ENCODE assay signal across 20 cellular contexts in the genomic region with DNA sequence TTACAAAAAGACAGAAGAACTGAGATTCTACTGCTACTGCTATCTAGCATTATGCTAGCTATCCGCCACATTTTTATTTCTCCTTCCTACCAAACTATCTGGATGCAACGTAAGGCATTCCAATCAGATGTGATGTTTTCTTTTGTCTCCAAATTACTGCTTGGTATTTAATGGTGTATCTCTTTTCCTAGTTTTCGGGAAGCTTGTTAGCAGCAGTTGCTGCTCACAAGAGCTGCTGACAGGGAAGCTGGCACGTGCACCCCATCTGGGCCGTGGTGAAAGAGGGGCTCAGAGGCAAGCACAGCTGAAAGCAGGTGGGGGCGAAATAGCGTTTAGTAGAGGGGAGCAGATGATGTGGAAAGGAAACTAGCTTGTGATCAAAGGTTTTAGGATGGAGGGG. TPM values are rescaled to one million over a fixed set of nuclear protein-coding genes. Genes with fewer than 3 reads are reported as not detected.
DNase-seq lines count a peak whose midpoint lies in the region; ATAC-seq lines count a peak whose summit lies in the region.
"Had no signal": no experiment of that assay in that cellular context is flagged by ENCODE, and none has a peak within 500 bp of the region (broad histone marks: within the 10 kb centered on the region; RNA-seq: fewer than 3 reads in every experiment).

No MANE protein-coding gene starts in this region.

- H2BK15ac ChIP-seq in neuronal stem cell (ENCODE audit: low read length): no peak overlapping the region

- no peak overlapping the region for H3K18ac ChIP-seq in neuronal stem cell (ENCODE audit: low read length)

- H3K4me1 Mint-ChIP-seq in activated naive CD4-positive, alpha-beta T cell treated with anti-CD3 and anti-CD28 coated beads, Interleukin-2, amount 50 U/mL, for 24 hours: peaks cover 100% of the 10 kb centered on the region
- peaks cover 90 to 99% (median 98%) of the 10 kb centered on the region in 3 donors for H3K4me1 Mint-ChIP-seq in CD8-positive, alpha-beta memory T cell
- H3K4me1 Mint-ChIP-seq in central memory CD8-positive, alpha-beta T cell: peaks cover 93% of the 10 kb centered on the region

- no peak overlapping the region for H2AFZ ChIP-seq in neuronal stem cell (ENCODE audit: low read length)

- WGBS in neuronal stem cell (ENCODE audit: extremely low coverage in 2 of 2, insufficient read length in 2 of 2, insufficient replicate concordance in 1 of 2), 2 donors: no CpG with 5 or more reads among the region's 7 CpGs

- H2BK120ac ChIP-seq in neuronal stem cell (ENCODE audit: low read depth, low read length): no peak overlapping the region

- H3K14ac ChIP-seq in neuronal stem cell (ENCODE audit: low read length): no peak overlapping the region

- H3K4me3 Mint-ChIP-seq in activated naive CD4-positive, alpha-beta T cell treated with anti-CD3 and anti-CD28 coated beads, Interleukin-2, amount 50 U/mL, for 24 hours: no peak overlapping the region
- peak overlapping the region in 6 of 7 donors; percentile 32 to 77 (median 42) for H3K4me3 Mint-ChIP-seq in CD8-positive, alpha-beta memory T cell
- H3K4me3 Mint-ChIP-seq in central memory CD8-positive, alpha-beta T cell: peak overlapping the region; percentile 50
- H3K4me3 Mint-ChIP-seq: T-helper 2 cell treated with Interferon-gamma antibody and Interleukin-4, amounts not matched to agents 5 μg/mL and 100 μg/mL, for 36 hours had no signal

- no peak overlapping the region for H3K4me3 ChIP-seq in CD8-positive, alpha-beta memory T cell (ENCODE audit: low read length)
- H3K4me3 ChIP-seq in neuronal stem cell (ENCODE audit: low read length in 2 of 2): no peak overlapping the region
- H3K4me3 ChIP-seq: cardiac muscle cell, MG63, SJCRH30, testis had no signal

- DNase-seq in activated naive CD4-positive, alpha-beta T cell treated with anti-CD3 and anti-CD28 coated beads, Interleukin-2, amount 50 U/mL, for 72 hours (ENCODE audit: low spot score in 2 of 2): no peak
- DNase-seq in CD8-positive, alpha-beta memory T cell: no peak
- no peak for DNase-seq in central memory CD8-positive, alpha-beta T cell (ENCODE audit: low spot score in 2 of 2)
- DNase-seq in neuronal stem cell (ENCODE audit: low spot score): no peak
- no peak for DNase-seq in kidney glomerular epithelial cell (lab: John Stamatoyannopoulos, UW)
- DNase-seq: activated CD8-positive, alpha-beta memory T cell treated with anti-CD3 and anti-CD28 coated beads for 24 hours; DMS153; IMR-90; MG63; midbrain; NCI-H146; NCI-H226; SJCRH30; testis had no signal

- H3K36me3 Mint-ChIP-seq in activated naive CD4-positive, alpha-beta T cell treated with anti-CD3 and anti-CD28 coated beads, Interleukin-2, amount 50 U/mL, for 24 hours: peaks cover 3% of the 10 kb centered on the region
- peaks cover 0 to 5% of the 10 kb centered on the region in 2 donors for H3K36me3 Mint-ChIP-seq in activated naive CD4-positive, alpha-beta T cell treated with anti-CD3 and anti-CD28 coated beads, Interleukin-2, amount 50 U/mL, for 72 hours
- peaks cover 0 to 2% (median 1%) of the 10 kb centered on the region in 3 donors for H3K36me3 Mint-ChIP-seq in CD8-positive, alpha-beta memory T cell
- H3K36me3 Mint-ChIP-seq in central memory CD8-positive, alpha-beta T cell (ENCODE audit: insufficient read depth): peaks cover 10% of the 10 kb centered on the region

- no peaks in the 10 kb centered on the region for H3K27me3 ChIP-seq in CD8-positive, alpha-beta memory T cell (ENCODE audit: insufficient read depth, low read length, poor library complexity, severe bottlenecking)
- no peaks in the 10 kb centered on the region for H3K27me3 ChIP-seq in neuronal stem cell (ENCODE audit: control insufficient read depth in 3 of 3, insufficient read depth in 3 of 3, low read depth in 1 of 3, low read length in 3 of 3)
- H3K27me3 ChIP-seq: cardiac muscle cell, MG63, SJCRH30, testis had no signal

- no peak overlapping the region for H3K23ac ChIP-seq in neuronal stem cell (ENCODE audit: low read depth, low read length, poor library complexity)

- H3K27ac Mint-ChIP-seq in activated naive CD4-positive, alpha-beta T cell treated with anti-CD3 and anti-CD28 coated beads, Interleukin-2, amount 50 U/mL, for 24 hours: peak overlapping the region; percentile 71
- no peak overlapping the region for H3K27ac Mint-ChIP-seq in activated naive CD4-positive, alpha-beta T cell treated with anti-CD3 and anti-CD28 coated beads, Interleukin-2, amount 50 U/mL, for 72 hours
- peak overlapping the region in 5 of 8 donors; percentile 9 to 68 (median 47) for H3K27ac Mint-ChIP-seq in CD8-positive, alpha-beta memory T cell
- peak overlapping the region; percentile 84 for H3K27ac Mint-ChIP-seq in central memory CD8-positive, alpha-beta T cell (ENCODE audit: low read depth)
- H3K27ac Mint-ChIP-seq: T-helper 2 cell treated with Interferon-gamma antibody and Interleukin-4, amounts not matched to agents 5 μg/mL and 100 μg/mL, for 36 hours had no signal

- H3K4me1 ChIP-seq in CD8-positive, alpha-beta memory T cell (ENCODE audit: insufficient read depth, low read length): peaks cover 74% of the 10 kb centered on the region
- no peaks in the 10 kb centered on the region for H3K4me1 ChIP-seq in neuronal stem cell (ENCODE audit: control insufficient read depth in 2 of 2, insufficient read depth in 1 of 2, low read depth in 1 of 2, low read length in 2 of 2)
- H3K4me1 ChIP-seq: SJCRH30, testis had no signal

- H4K91ac ChIP-seq in neuronal stem cell (ENCODE audit: low read depth, low read length, poor library complexity): no peak overlapping the region

- ATAC-seq in activated naive CD4-positive, alpha-beta T cell treated with anti-CD3 and anti-CD28 coated beads, Interleukin-2, amount 50 U/mL, for 72 hours: no peak
- ATAC-seq in central memory CD8-positive, alpha-beta T cell (replicated peaks; ENCODE audit: extremely low read depth, poor library complexity, severe bottlenecking): no peak
- ATAC-seq in HG02798 (IDR thresholded peaks at IDR 0.05; ENCODE audit: poor library complexity, unreplicated experiment) (no peak), HG02852 (IDR thresholded peaks at IDR 0.05; ENCODE audit: unreplicated experiment) (no peak)
- ATAC-seq: esophagus mucosa had no signal

- H3K9me3 ChIP-seq in CD8-positive, alpha-beta memory T cell (ENCODE audit: low read length): no peaks in the 10 kb centered on the region
- no peaks in the 10 kb centered on the region for H3K9me3 ChIP-seq in neuronal stem cell (replicated peaks in 1 of 2; ENCODE audit: control insufficient read depth in 2 of 2, insufficient read depth in 1 of 2, low read depth in 1 of 2, low read length in 2 of 2)
- H3K9me3 ChIP-seq: MG63, SJCRH30, testis had no signal

- peak overlapping the region; percentile 70 for H4K8ac ChIP-seq in neuronal stem cell (ENCODE audit: low read depth, low read length)

- H2AK5ac ChIP-seq in neuronal stem cell (ENCODE audit: low read depth, low read length): no peak overlapping the region

- H3K36me3 ChIP-seq in CD8-positive, alpha-beta memory T cell (ENCODE audit: insufficient read depth, low read length): no peaks in the 10 kb centered on the region
- no peaks in the 10 kb centered on the region for H3K36me3 ChIP-seq in neuronal stem cell (replicated peaks in 1 of 2; ENCODE audit: control insufficient read depth in 2 of 2, insufficient read depth in 2 of 2, low read length in 2 of 2)
- H3K36me3 ChIP-seq: cardiac muscle cell, MG63, SJCRH30 had no signal

- no peaks in the 10 kb centered on the region for H3K9me3 Mint-ChIP-seq in activated naive CD4-positive, alpha-beta T cell treated with anti-CD3 and anti-CD28 coated beads, Interleukin-2, amount 50 U/mL, for 24 hours
- H3K9me3 Mint-ChIP-seq in activated naive CD4-positive, alpha-beta T cell treated with anti-CD3 and anti-CD28 coated beads, Interleukin-2, amount 50 U/mL, for 72 hours: no peaks in the 10 kb centered on the region
- H3K9me3 Mint-ChIP-seq in CD8-positive, alpha-beta memory T cell: no peaks in the 10 kb centered on the region
- H3K9me3 Mint-ChIP-seq in central memory CD8-positive, alpha-beta T cell: no peaks in the 10 kb centered on the region
- H3K9me3 Mint-ChIP-seq: T-helper 2 cell treated with Interferon-gamma antibody and Interleukin-4, amounts not matched to agents 5 μg/mL and 100 μg/mL, for 36 hours had no signal

- CTCF ChIA-PET in CD8-positive, alpha-beta memory T cell (lab: Charles Lee): interaction anchor here (0.9 to 1.3 kb wide), 2 partner anchors 16 to 94 kb away, joined by 3 read pairs; no protein-coding TSS in a partner anchor

- H3K27me3 Mint-ChIP-seq in activated naive CD4-positive, alpha-beta T cell treated with anti-CD3 and anti-CD28 coated beads, Interleukin-2, amount 50 U/mL, for 24 hours: no peaks in the 10 kb centered on the region
- H3K27me3 Mint-ChIP-seq in CD8-positive, alpha-beta memory T cell: no peaks in the 10 kb centered on the region
- no peaks in the 10 kb centered on the region for H3K27me3 Mint-ChIP-seq in central memory CD8-positive, alpha-beta T cell

- no peak overlapping the region for H3K4ac ChIP-seq in neuronal stem cell (ENCODE audit: low read length)

- no peak overlapping the region for H3K27ac ChIP-seq in CD8-positive, alpha-beta memory T cell (ENCODE audit: low read depth, low read length)
- H3K27ac ChIP-seq in neuronal stem cell (replicated peaks; ENCODE audit: low read length): no peak overlapping the region
- H3K27ac ChIP-seq: cardiac muscle cell, SJCRH30, testis had no signal

- H3K79me1 ChIP-seq in neuronal stem cell (ENCODE audit: low read depth, low read length): no peaks in the 10 kb centered on the region

- H3K4me2 ChIP-seq in neuronal stem cell (ENCODE audit: insufficient read depth, low read length, poor library complexity, severe bottlenecking): no peak overlapping the region

- POLR2A ChIA-PET in CD8-positive, alpha-beta memory T cell (lab: Charles Lee): no interaction called here

- H2BK12ac ChIP-seq in neuronal stem cell (ENCODE audit: low read length): no peak overlapping the region

- no peak overlapping the region for H3K9ac ChIP-seq in neuronal stem cell (ENCODE audit: low read depth, low read length, poor library complexity)

- no peak overlapping the region for H2BK5ac ChIP-seq in neuronal stem cell (ENCODE audit: low read length)

RNA-seq across cellular contexts. Expression of gene JAK1, which starts 57.3 kb away (rescaled TPM):
- total RNA-seq in activated naive CD4-positive, alpha-beta T cell treated with anti-CD3 and anti-CD28 coated beads, Interleukin-2, amount 50 U/mL, for 72 hours: 100 to 1,000 TPM in 1 of 2 donors, 10 to 100 TPM in 1; 95.3 to 133 TPM
- total RNA-seq in CD8-positive, alpha-beta memory T cell: 100 to 1,000 TPM; 106 to 108 TPM
- polyA plus RNA-seq in CD8-positive, alpha-beta memory T cell: 300 TPM
- polyA plus RNA-seq in neuronal stem cell (2013, experiment 1 of 2): 2.8 TPM
- polyA plus RNA-seq in neuronal stem cell (2013, experiment 2 of 2): 2.6 TPM

Comparison
In these comparisons a context has a peak if more than half of its experiments do, and no peak if none do; other contexts are left out.
1. H3K27ac Mint-ChIP-seq: peak in activated naive CD4-positive, alpha-beta T cell treated with anti-CD3 and anti-CD28 coated beads, Interleukin-2, amount 50 U/mL, for 24 hours (single experiment), CD8-positive, alpha-beta memory T cell (5 of 8) and central memory CD8-positive, alpha-beta T cell (single experiment); none in activated naive CD4-positive, alpha-beta T cell treated with anti-CD3 and anti-CD28 coated beads, Interleukin-2, amount 50 U/mL, for 72 hours (0 of 2).